Comparison of ENCODE assay signal across 23 cellular contexts in genomic region chr4:160009656-160010493, GRCh38.
"Had no signal": no experiment of that assay in that cellular context is flagged by ENCODE, and none has a peak within 500 bp of the region (broad histone marks: within the 10 kb centered on the region; RNA-seq: fewer than 3 reads in every experiment).

No MANE protein-coding gene starts in this region.

- H3K9me3 ChIP-seq: mucosa of descending colon, neutrophil, right atrium auricular region, vagina had no signal

- ATAC-seq: effector memory CD8-positive, alpha-beta T cell; mucosa of descending colon; natural killer cell treated with Interleukin-12 subunit alpha and Interleukin-12 subunit beta and Interleukin-15 and Interleukin-18, amount 100 ng/mL, for 72 hours; stimulated activated naive B cell treated with anti-CD40 and anti-IgM and Interleukin-4, amounts not matched to agents 10 μg/mL and 1 μg/mL and 100 μg/mL, for 72 hours had no signal

- DNase-seq: dermis blood vessel endothelial cell; effector memory CD8-positive, alpha-beta T cell; erythroblast; esophagus squamous epithelium; foreskin melanocyte; hypothalamus; immature natural killer cell; islet precursor cell; mucosa of descending colon; naive B cell; sigmoid colon; spleen; stimulated activated naive B cell treated with anti-CD40 and anti-IgM and Interleukin-4, amounts not matched to agents 10 μg/mL and 1 μg/mL and 100 μg/mL, for 72 hours; trophoblast cell had no signal

- H3K4me3 ChIP-seq: coronary artery, esophagus squamous epithelium, lung, mucosa of descending colon, right atrium auricular region, sigmoid colon, skin epidermis, spleen, vagina had no signal

- FAIRE-seq: endometrium had no signal

- H3K27ac ChIP-seq: coronary artery, esophagus squamous epithelium, neutrophil, parathyroid adenoma, right atrium auricular region, sigmoid colon, skin epidermis, spleen, vagina had no signal

- H3K36me3 ChIP-seq: esophagus squamous epithelium, neutrophil, right atrium auricular region, sigmoid colon, spleen, vagina had no signal

- H3K79me2 ChIP-seq: parathyroid adenoma had no signal

- H3K4me1 ChIP-seq: esophagus squamous epithelium, parathyroid adenoma, right atrium auricular region, sigmoid colon, spleen, vagina had no signal

- H3K9ac ChIP-seq: parathyroid adenoma had no signal

- H2AFZ ChIP-seq: parathyroid adenoma had no signal

- H3K27me3 ChIP-seq: esophagus squamous epithelium, neutrophil, right atrium auricular region, sigmoid colon, spleen, vagina had no signal
